Comparison of ENCODE assay signal across 1 cellular context in the genomic region with DNA sequence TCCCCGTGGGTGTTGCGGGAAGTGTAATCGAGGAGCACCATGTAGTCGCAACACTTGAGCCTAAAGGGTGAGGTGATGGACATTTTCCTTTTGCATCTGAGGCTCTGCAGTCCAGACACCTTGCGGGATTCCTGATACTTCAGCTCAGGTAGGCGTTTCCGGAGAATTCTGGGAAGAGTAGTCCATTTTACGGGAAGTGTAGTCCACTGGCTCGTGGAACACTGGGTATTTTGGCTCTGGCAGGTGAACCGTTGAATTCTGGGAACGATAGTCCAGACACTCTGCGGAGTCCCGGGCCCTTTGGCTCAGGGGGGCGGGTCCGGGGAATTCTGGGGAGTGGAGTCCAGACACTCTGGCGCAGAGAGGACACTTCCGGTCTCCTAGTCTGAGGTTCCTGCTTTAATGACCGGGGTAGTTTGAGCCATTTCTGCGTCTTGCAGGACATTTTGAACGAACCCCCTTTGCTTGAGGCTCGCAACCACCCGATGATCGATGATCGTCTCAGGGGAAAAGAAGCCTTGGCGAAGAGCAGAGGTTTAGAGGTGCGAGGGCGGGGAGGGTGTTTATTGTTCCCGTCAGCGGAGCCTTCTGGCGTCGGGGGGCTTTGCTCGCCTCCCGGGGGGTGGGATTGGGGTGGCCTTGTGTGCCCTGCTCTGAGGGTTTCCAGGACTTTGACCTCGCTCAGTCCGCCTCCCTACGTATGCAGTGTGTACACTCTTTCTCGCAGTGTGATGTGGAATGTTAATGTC.
TF ChIP-seq lines count a peak whose summit lies in the region.

TSS of gene ZNF223 (plus strand) at position 383 of the 749 bp plus-strand sequence. CDS start 3,141 bp downstream, outside the sequence.

TF ChIP-seq in K562, 482 proteins besides CTCF, POLR2A, EP300 and RAD21 (continued from another document and continues in another):
- TF ChIP-seq, protein P1, sequence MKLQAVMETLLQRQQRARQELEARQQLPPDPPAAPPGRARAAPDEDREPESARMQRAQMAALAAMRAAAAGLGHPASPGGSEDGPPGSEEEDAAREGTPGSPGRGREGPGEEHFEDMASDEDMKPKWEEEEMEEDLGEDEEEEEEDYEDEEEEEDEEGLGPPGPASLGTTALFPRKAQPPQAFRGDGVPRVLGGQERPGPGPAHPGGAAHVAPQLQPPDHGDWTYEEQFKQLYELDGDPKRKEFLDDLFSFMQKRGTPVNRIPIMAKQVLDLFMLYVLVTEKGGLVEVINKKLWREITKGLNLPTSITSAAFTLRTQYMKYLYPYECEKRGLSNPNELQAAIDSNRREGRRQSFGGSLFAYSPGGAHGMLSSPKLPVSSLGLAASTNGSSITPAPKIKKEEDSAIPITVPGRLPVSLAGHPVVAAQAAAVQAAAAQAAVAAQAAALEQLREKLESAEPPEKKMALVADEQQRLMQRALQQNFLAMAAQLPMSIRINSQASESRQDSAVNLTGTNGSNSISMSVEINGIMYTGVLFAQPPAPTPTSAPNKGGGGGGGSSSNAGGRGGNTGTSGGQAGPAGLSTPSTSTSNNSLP (IDR thresholded peaks at IDR 0.05; ENCODE audit: borderline replicate concordance, low read depth, low read length) = no peak
- TF ChIP-seq TAF1 (IDR thresholded peaks at IDR 0.05; ENCODE audit: control insufficient read depth, extremely low read depth, insufficient read depth, low read length, severe bottlenecking) (peak; percentile 20), ZNF175 (CRISPR knock-in tag; IDR thresholded peaks at IDR 0.05; ENCODE audit: low read depth) (0 out of 2 replicates have a peak, but pooled peaks have one; percentile 59), SMAD2 (IDR thresholded peaks at IDR 0.05; ENCODE audit: low read depth, low read length) (no peak), ELF1 (tag; IDR thresholded peaks at IDR 0.05) (peak; percentile 96), NR2C1 (IDR thresholded peaks at IDR 0.05) (peak; percentile 39; the same call in 1 of the 2 replicates), NR2C1 (tag; IDR thresholded peaks at IDR 0.05) (peak; percentile 90), GMEB1 (CRISPR knock-in tag; IDR thresholded peaks at IDR 0.05) (peak; percentile 12; the same call in 1 of the 2 replicates), TAF7 (tag; IDR thresholded peaks at IDR 0.05) (peak; percentile 60; the same call in 1 of the 2 replicates), GABPA (tag; conservative IDR thresholded peaks at IDR 0.05; ENCODE audit: low read depth) (peak; percentile 95), SMARCC2 (IDR thresholded peaks at IDR 0.05; ENCODE audit: low read depth) (no peak), ELF2 (CRISPR knock-in tag; IDR thresholded peaks at IDR 0.05) (0 out of 2 replicates have a peak, but pooled peaks have one; percentile 67), DIDO1 (tag; IDR thresholded peaks at IDR 0.05; ENCODE audit: low read depth) (peak; percentile 5; the same call in 1 of the 2 replicates), RBFOX2 (IDR thresholded peaks at IDR 0.05; ENCODE audit: low read depth, low read length) (peak; percentile 32; the same call in 1 of the 2 replicates), SPI1 (IDR thresholded peaks at IDR 0.05; ENCODE audit: borderline replicate concordance, low read depth, low read length) (peak; percentile 41; the same call in 1 of the 2 replicates), ZNF395 (CRISPR knock-in tag; IDR thresholded peaks at IDR 0.05) (peak; percentile 74), CREB3L1 (IDR thresholded peaks at IDR 0.05; ENCODE audit: borderline replicate concordance, low read depth) (peak; percentile 58; the same call in 1 of the 2 replicates), ZNF584 (CRISPR knock-in tag; IDR thresholded peaks at IDR 0.05; ENCODE audit: low read depth) (peak; percentile 53; the same call in 1 of the 2 replicates), ZNF165 (CRISPR knock-in tag; IDR thresholded peaks at IDR 0.05; ENCODE audit: borderline replicate concordance) (no peak), TRIM24 (IDR thresholded peaks at IDR 0.05) (0 out of 4 replicates have a peak, but pooled peaks of 1 of the 2 experiments have one; percentile 44)
- TF ChIP-seq, protein P2, sequence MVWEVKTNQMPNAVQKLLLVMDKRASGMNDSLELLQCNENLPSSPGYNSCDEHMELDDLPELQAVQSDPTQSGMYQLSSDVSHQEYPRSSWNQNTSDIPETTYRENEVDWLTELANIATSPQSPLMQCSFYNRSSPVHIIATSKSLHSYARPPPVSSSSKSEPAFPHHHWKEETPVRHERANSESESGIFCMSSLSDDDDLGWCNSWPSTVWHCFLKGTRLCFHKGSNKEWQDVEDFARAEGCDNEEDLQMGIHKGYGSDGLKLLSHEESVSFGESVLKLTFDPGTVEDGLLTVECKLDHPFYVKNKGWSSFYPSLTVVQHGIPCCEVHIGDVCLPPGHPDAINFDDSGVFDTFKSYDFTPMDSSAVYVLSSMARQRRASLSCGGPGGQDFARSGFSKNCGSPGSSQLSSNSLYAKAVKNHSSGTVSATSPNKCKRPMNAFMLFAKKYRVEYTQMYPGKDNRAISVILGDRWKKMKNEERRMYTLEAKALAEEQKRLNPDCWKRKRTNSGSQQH (CRISPR knock-in tag; IDR thresholded peaks at IDR 0.05) = 0 out of 2 replicates have a peak, but pooled peaks have one; percentile 22
- TF ChIP-seq, protein P3, sequence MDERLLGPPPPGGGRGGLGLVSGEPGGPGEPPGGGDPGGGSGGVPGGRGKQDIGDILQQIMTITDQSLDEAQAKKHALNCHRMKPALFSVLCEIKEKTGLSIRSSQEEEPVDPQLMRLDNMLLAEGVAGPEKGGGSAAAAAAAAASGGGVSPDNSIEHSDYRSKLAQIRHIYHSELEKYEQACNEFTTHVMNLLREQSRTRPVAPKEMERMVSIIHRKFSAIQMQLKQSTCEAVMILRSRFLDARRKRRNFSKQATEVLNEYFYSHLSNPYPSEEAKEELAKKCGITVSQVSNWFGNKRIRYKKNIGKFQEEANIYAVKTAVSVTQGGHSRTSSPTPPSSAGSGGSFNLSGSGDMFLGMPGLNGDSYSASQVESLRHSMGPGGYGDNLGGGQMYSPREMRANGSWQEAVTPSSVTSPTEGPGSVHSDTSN (CRISPR knock-in tag; IDR thresholded peaks at IDR 0.05; ENCODE audit: low read depth) = no peak
- TF ChIP-seq, protein P3 (tag; conservative IDR thresholded peaks at IDR 0.05; ENCODE audit: low read depth) = no peak
- TF ChIP-seq, protein P4, sequence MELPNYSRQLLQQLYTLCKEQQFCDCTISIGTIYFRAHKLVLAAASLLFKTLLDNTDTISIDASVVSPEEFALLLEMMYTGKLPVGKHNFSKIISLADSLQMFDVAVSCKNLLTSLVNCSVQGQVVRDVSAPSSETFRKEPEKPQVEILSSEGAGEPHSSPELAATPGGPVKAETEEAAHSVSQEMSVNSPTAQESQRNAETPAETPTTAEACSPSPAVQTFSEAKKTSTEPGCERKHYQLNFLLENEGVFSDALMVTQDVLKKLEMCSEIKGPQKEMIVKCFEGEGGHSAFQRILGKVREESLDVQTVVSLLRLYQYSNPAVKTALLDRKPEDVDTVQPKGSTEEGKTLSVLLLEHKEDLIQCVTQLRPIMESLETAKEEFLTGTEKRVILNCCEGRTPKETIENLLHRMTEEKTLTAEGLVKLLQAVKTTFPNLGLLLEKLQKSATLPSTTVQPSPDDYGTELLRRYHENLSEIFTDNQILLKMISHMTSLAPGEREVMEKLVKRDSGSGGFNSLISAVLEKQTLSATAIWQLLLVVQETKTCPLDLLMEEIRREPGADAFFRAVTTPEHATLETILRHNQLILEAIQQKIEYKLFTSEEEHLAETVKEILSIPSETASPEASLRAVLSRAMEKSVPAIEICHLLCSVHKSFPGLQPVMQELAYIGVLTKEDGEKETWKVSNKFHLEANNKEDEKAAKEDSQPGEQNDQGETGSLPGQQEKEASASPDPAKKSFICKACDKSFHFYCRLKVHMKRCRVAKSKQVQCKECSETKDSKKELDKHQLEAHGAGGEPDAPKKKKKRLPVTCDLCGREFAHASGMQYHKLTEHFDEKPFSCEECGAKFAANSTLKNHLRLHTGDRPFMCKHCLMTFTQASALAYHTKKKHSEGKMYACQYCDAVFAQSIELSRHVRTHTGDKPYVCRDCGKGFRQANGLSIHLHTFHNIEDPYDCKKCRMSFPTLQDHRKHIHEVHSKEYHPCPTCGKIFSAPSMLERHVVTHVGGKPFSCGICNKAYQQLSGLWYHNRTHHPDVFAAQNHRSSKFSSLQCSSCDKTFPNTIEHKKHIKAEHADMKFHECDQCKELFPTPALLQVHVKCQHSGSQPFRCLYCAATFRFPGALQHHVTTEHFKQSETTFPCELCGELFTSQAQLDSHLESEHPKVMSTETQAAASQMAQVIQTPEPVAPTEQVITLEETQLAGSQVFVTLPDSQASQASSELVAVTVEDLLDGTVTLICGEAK (IDR thresholded peaks at IDR 0.05) = peak; percentile 86
- TF ChIP-seq, protein P4 (CRISPR knock-in tag; IDR thresholded peaks at IDR 0.05) = no peak
- TF ChIP-seq, protein P5, sequence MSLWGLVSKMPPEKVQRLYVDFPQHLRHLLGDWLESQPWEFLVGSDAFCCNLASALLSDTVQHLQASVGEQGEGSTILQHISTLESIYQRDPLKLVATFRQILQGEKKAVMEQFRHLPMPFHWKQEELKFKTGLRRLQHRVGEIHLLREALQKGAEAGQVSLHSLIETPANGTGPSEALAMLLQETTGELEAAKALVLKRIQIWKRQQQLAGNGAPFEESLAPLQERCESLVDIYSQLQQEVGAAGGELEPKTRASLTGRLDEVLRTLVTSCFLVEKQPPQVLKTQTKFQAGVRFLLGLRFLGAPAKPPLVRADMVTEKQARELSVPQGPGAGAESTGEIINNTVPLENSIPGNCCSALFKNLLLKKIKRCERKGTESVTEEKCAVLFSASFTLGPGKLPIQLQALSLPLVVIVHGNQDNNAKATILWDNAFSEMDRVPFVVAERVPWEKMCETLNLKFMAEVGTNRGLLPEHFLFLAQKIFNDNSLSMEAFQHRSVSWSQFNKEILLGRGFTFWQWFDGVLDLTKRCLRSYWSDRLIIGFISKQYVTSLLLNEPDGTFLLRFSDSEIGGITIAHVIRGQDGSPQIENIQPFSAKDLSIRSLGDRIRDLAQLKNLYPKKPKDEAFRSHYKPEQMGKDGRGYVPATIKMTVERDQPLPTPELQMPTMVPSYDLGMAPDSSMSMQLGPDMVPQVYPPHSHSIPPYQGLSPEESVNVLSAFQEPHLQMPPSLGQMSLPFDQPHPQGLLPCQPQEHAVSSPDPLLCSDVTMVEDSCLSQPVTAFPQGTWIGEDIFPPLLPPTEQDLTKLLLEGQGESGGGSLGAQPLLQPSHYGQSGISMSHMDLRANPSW (CRISPR knock-in tag; IDR thresholded peaks at IDR 0.05) = no peak
